ENCODE assay signal across 8 cellular contexts in the genomic region with DNA sequence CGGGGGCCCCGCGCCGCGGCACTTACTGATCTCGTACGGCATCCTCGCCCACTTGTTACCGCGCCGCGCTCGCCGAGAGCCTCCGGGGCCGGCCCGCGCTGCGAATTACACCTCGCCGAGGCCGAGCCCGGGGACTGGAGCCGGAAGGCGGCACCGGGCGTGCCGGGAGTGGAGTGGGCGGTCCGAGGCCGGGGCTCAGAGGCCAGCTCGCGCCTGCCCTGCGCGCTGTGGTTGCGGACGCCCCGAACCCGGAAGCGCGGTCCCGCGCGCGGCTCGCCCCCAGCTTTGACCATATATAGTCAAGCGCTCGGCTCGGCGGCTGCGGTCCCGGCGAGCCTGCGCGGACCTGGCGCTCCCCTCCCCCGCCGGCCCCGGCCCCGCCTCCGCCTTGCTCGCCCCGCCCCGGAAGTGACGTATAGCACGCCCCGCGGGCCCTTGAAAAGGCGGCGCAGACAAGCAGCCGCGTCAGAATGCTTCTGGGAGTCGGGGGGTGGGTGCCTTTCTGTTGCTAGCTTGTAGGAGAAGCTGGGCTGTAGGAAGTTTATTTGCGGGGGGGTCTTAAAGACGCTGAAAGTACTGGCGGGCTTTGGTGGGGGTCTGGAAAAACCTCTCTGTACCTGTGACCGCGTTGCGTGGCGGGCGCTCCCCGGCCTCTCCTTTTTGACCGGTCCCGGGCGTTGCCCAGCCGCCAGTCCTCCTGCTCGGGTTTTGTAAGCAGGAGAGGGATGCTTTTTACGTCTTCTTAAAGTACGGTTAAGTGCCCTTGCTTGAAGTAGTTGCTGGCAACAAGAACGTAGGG. TPM values are rescaled to one million over a fixed set of nuclear protein-coding genes. Genes with fewer than 3 reads are reported as not detected.
A peak's percentile ranks its signal among the peaks of the same experiment; 100 is the strongest.
DNase-seq lines count a peak whose midpoint lies in the region; ATAC-seq, FAIRE-seq and TF ChIP-seq lines count a peak whose summit lies in the region.

A gene with protein sequence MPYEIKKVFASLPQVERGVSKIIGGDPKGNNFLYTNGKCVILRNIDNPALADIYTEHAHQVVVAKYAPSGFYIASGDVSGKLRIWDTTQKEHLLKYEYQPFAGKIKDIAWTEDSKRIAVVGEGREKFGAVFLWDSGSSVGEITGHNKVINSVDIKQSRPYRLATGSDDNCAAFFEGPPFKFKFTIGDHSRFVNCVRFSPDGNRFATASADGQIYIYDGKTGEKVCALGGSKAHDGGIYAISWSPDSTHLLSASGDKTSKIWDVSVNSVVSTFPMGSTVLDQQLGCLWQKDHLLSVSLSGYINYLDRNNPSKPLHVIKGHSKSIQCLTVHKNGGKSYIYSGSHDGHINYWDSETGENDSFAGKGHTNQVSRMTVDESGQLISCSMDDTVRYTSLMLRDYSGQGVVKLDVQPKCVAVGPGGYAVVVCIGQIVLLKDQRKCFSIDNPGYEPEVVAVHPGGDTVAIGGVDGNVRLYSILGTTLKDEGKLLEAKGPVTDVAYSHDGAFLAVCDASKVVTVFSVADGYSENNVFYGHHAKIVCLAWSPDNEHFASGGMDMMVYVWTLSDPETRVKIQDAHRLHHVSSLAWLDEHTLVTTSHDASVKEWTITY (minus strand): TSS at position 175 of the 799 bp plus-strand sequence. CDS start 133 bp downstream, at position 42.

- H3K27ac ChIP-seq in cingulate gyrus (ENCODE audit: low read depth, low read length) (peak within 1 kb of the TSS; percentile 97), layer of hippocampus (ENCODE audit: low read depth, low read length) (peak within 1 kb of the TSS; percentile 91)

- FAIRE-seq in GM19239 (lab: Jason Lieb, UNC) = peak; percentile 81

- ATAC-seq in HG03442 (IDR thresholded peaks at IDR 0.05; ENCODE audit: unreplicated experiment) = peak; percentile 88

- 0 out of 2 replicates have a peak, but pooled peaks cover 3% of the 10 kb centered on the region for H3K4me1 ChIP-seq in BE2C

- peak; percentile 96 for DNase-seq in BE2C
- peak; percentile 95 for DNase-seq in GM19239 (ENCODE audit: insufficient read length, low spot score)
- peak; percentile 73 to 90 for DNase-seq in NCI-H524 (lab: John Stamatoyannopoulos, UW)
- peak; percentile 93 for DNase-seq in activated CD4-positive, alpha-beta T cell treated with anti-CD3 and anti-CD28 coated beads for 48 hours
- DNase-seq in stimulated activated CD4-positive, alpha-beta T cell treated with anti-CD3 and anti-CD28 coated beads, Interleukin-1b, Interleukin-23, amount 100 ng/mL, for 24 hours (ENCODE audit: low read depth in 4 of 4, low spot score in 1 of 4) = peak; percentile 80 to 98 (median 90)

- H3K36me3 ChIP-seq in BE2C = peaks cover 32% of the 10 kb centered on the region

- TF ChIP-seq CTCF in BE2C (IDR thresholded peaks at IDR 0.05; ENCODE audit: low read depth, low read length) = no peak

- H3K27me3 ChIP-seq in BE2C = no peaks in the 10 kb centered on the region
- no peaks in the 10 kb centered on the region for H3K27me3 ChIP-seq in layer of hippocampus (ENCODE audit: control insufficient read depth, insufficient read depth, low read length)

- H3K4me3 ChIP-seq in BE2C (ENCODE audit: low read depth, low read length) = peak within 1 kb of the TSS; percentile 78

- H3K9me3 ChIP-seq in BE2C = no peaks in the 10 kb centered on the region

RNA-seq across cellular contexts. Expression of the gene that starts here (rescaled TPM):
- polyA plus RNA-seq in BE2C (2012; ENCODE audit: insufficient read depth, insufficient read length, low read depth) = 93.6 TPM

Comparison
In these comparisons a context has a peak if more than half of its experiments do, and no peak if none do; other contexts are left out.
1. Peak in every context shown above with its lines: DNase-seq, ATAC-seq, H3K4me3 ChIP-seq and H3K27ac ChIP-seq.